ENCODE assay signal across 25 cellular contexts in the genomic region with DNA sequence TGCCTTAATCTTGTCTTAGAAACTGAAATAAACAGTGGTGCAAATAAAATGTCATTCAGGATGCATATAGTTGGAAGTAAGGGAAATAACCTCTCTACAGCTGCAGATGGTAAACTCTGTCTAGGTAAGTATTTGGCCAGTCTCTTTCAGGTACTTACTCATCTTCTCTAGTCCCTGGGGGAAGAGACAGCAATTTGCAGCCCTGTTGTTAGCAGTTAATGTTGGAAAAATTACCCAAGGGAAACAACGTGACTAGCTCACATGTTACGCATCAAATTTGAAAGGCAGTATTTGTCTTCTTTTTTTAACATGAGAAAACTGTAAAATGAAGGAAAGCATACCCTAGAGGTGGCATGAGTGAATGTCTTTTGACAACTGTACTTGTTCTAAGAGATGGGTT. TPM values are rescaled to one million over a fixed set of nuclear protein-coding genes. Genes with fewer than 3 reads are reported as not detected.
A peak's percentile ranks its signal among the peaks of the same experiment; 100 is the strongest.
DNase-seq lines count a peak whose midpoint lies in the region; ATAC-seq, FAIRE-seq and TF ChIP-seq lines count a peak whose summit lies in the region.
"Had no signal": no experiment of that assay in that cellular context is flagged by ENCODE, and none has a peak within 500 bp of the region (broad histone marks: within the 10 kb centered on the region; RNA-seq: fewer than 3 reads in every experiment).

No MANE protein-coding gene starts in this region.

- TF ChIP-seq EP300 in K562 (IDR thresholded peaks at IDR 0.05; ENCODE audit: low read length) (no peak), neural cell (conservative IDR thresholded peaks at IDR 0.05; ENCODE audit: poor library complexity, severe bottlenecking) (peak; percentile 66)

- H3K9ac ChIP-seq in K562 (ENCODE audit: insufficient read depth in 1 of 2, low read depth in 2 of 2, low read length in 2 of 2), result no peak overlapping the region
- no peak overlapping the region for H3K9ac ChIP-seq in neural cell (ENCODE audit: low read length)

- no peaks in the 10 kb centered on the region for H3K9me1 ChIP-seq in K562 (ENCODE audit: control insufficient read depth, insufficient read depth, low read length)

- H3K27me3 ChIP-seq in K562 (ENCODE audit: control insufficient read depth in 2 of 2, insufficient read depth in 2 of 2, low read length in 2 of 2), result no peaks in the 10 kb centered on the region
- no peaks in the 10 kb centered on the region for H3K27me3 ChIP-seq in neural cell (ENCODE audit: insufficient read depth, low read depth, low read length)
- H3K27me3 ChIP-seq: hepatocyte, MG63, upper lobe of left lung had no signal

- H3K36me3 ChIP-seq in K562 (ENCODE audit: control insufficient read depth, insufficient read depth, low read length) (peaks cover 11% of the 10 kb centered on the region; the same call in 2 of the 3 replicates), neural cell (ENCODE audit: insufficient read depth, low read length) (peaks cover 3% of the 10 kb centered on the region)

- H3K79me2 ChIP-seq in K562 (ENCODE audit: control insufficient read depth, insufficient read depth, low read length), result peaks cover 13% of the 10 kb centered on the region
- H3K79me2 ChIP-seq in neural cell (replicated peaks; ENCODE audit: insufficient read depth, low read length), result peaks cover 4% of the 10 kb centered on the region

- CTCF ChIA-PET in K562 (lab: Yijun Ruan, JAX; ENCODE audit: low intra/inter-chr PET ratio), result no interaction called here

- intact Hi-C loops in K562 (cut with micrococcal nuclease), result no loop called here

- no peak overlapping the region for H3K27ac ChIP-seq in K562 (ENCODE audit: extremely low read depth, low read depth, low read length)
- H3K27ac ChIP-seq in neural cell (ENCODE audit: low read length), result peak overlapping the region; percentile 21
- H3K27ac ChIP-seq: 22Rv1, hepatocyte, HL-60, upper lobe of left lung had no signal

- H4K20me1 ChIP-seq in K562 (replicated peaks; ENCODE audit: control insufficient read depth, insufficient read depth, low read length) (no peaks in the 10 kb centered on the region), neural cell (ENCODE audit: insufficient read depth) (no peaks in the 10 kb centered on the region)

- in situ Hi-C loops in K562 (cut with MboI), result no loop called here

- POLR2A ChIA-PET in K562 (lab: Yijun Ruan, JAX), result no interaction called here

- H3K4me3 ChIP-seq in K562 (no peak overlapping the region), neural cell (ENCODE audit: low read length) (peak overlapping the region; percentile 29)
- H3K4me3 ChIP-seq: hepatocyte, MG63, upper lobe of left lung had no signal

- no peaks in the 10 kb centered on the region for H3K9me2 ChIP-seq in neural cell (ENCODE audit: insufficient read depth, low read length)

- H3K4me2 ChIP-seq in K562 (ENCODE audit: insufficient read depth, low read length), result no peak overlapping the region
- H3K4me2 ChIP-seq in neural cell (ENCODE audit: low read length), result peak overlapping the region; percentile 47
- H3K4me2 ChIP-seq: hepatocyte had no signal

- 9% methylated on average over 2 of the region's 2 CpGs for WGBS in K562 (ENCODE audit: insufficient coverage, low coverage, missing lambda C conversion rate)

- peaks cover 5 to 6% of the 10 kb centered on the region in 2 experiments; a peak in 3 of 5 replicates for H3K4me1 ChIP-seq in K562 (replicated peaks in 1 of 2; ENCODE audit: control insufficient read depth in 2 of 2, insufficient read depth in 2 of 2, low read length in 2 of 2)

- DNase-seq in DMS153 treated with DMSO at 0.1 percent for 48 hours (lab: John Stamatoyannopoulos, UW; ENCODE audit: unreplicated experiment) (peak; percentile 32), DMS153 (lab: John Stamatoyannopoulos, UW) (no peak), NAMALWA (ENCODE audit: low spot score) (peak; percentile 26), K562 (ENCODE audit: extremely low read depth in 1 of 4, low spot score in 3 of 4) (no peak), HTR-8/SVneo (ENCODE audit: insufficient read length, low spot score) (no peak)
- DNase-seq in activated CD4-positive, alpha-beta T cell treated with anti-CD3 and anti-CD28 coated beads, Interleukin-2, amount 50 U/mL, for 48 hours, result no peak
- DNase-seq: activated CD4-positive, alpha-beta T cell treated with anti-CD3 and anti-CD28 coated beads, Interleukin-2, amount 10 ng/mL, durations not matched to agents 24 days and 14 days; Caco-2; MG63; NCI-H1694 treated with DMSO at 0.1 percent for 48 hours; NCI-H446 treated with DMSO at 0.1 percent for 48 hours; occipital lobe; retina; T-cell; upper lobe of left lung had no signal

- H2AFZ ChIP-seq in K562 (ENCODE audit: low read depth, low read length) (peak overlapping the region; percentile 43; the same call in 1 of the 2 replicates), neural cell (ENCODE audit: low read depth, low read length) (no peak overlapping the region)
- H2AFZ ChIP-seq: hepatocyte had no signal

- H3K9me3 ChIP-seq in K562 (replicated peaks; ENCODE audit: control insufficient read depth, insufficient read depth, low read depth, low read length) (no peaks in the 10 kb centered on the region), neural cell (ENCODE audit: low read length) (no peaks in the 10 kb centered on the region)
- H3K9me3 ChIP-seq: Caco-2, MG63, upper lobe of left lung had no signal

- TF ChIP-seq RAD21 in K562 (CRISPR knock-in tag; conservative IDR thresholded peaks at IDR 0.05 in 1 of 2, IDR thresholded peaks at IDR 0.05 in 1 of 2) (no peak), neural cell (conservative IDR thresholded peaks at IDR 0.05) (no peak)

- BruUV-seq in K562 (replicated peaks; lab: Mats Ljungman, UMichigan), result no TSS peak

- no peak for TF ChIP-seq POLR2A in K562 (conservative IDR thresholded peaks at IDR 0.05)

- H3F3A ChIP-seq in neural cell (ENCODE audit: insufficient read depth, low read length, poor library complexity, severe bottlenecking), result no peaks in the 10 kb centered on the region

- TF ChIP-seq CTCF in K562 (IDR thresholded peaks at IDR 0.05 in 2 of 3, conservative IDR thresholded peaks at IDR 0.05 in 1 of 3; ENCODE audit: insufficient read depth in 2 of 3, low read depth in 1 of 3, low read length in 3 of 3) (no peak), neural cell (IDR thresholded peaks at IDR 0.05; ENCODE audit: poor library complexity, severe bottlenecking) (peak; percentile 47)

- FAIRE-seq in K562 (lab: Jason Lieb, UNC) (peak; percentile 6), HTR-8/SVneo (lab: Jason Lieb, UNC) (no peak)
- FAIRE-seq: colon, endometrium, GM18507 had no signal

- ATAC-seq in K562 (no peak), GM19324 (IDR thresholded peaks at IDR 0.05; ENCODE audit: low FRiP score, unreplicated experiment) (no peak)
- ATAC-seq: Right ventricle myocardium inferior, T-cell had no signal

RNA-seq across cellular contexts. Expression of a gene that starts 3.2 kb away (rescaled TPM):
- total RNA-seq in K562 (2011; cell fraction: chromatin; rRNA removed; ENCODE audit: low replicate concordance), result 34.7 and 59.2 TPM in 2 replicates
- total RNA-seq in K562 (2011; cell fraction: nucleolus; rRNA removed), result 25.5 and 27.2 TPM in 2 replicates
- 39.0 and 46.1 TPM in 2 replicates for total RNA-seq in K562 (2011; cell fraction: nucleoplasm; rRNA removed)
- total RNA-seq in K562 (2014; rRNA removed), result 9.8 and 11.5 TPM in 2 replicates
- total RNA-seq in K562 (2014; rRNA removed; fragmentation: Illumina TruSeq; extraction: Trizol), result 14.5 and 15.8 TPM in 2 replicates
- 16.0 and 17.1 TPM in 2 replicates for total RNA-seq in K562 (2015; rRNA removed; fragmentation: Illumina TruSeq; extraction: Trizol)
- 15.3 and 19.8 TPM in 2 replicates for total RNA-seq in K562 (2021)
- polyA plus RNA-seq in K562 (2011; rRNA removed), result 14.3 and 17.1 TPM in 2 replicates
- 6.6 and 10.8 TPM in 2 replicates for polyA plus RNA-seq in K562 (2011; cell fraction: cytosol; rRNA removed)
- 11.5 and 11.6 TPM in 2 replicates for polyA plus RNA-seq in K562 (2011; cell fraction: nucleus; rRNA removed)
- polyA plus RNA-seq in K562 (2012), result 12.0 and 13.5 TPM in 2 replicates
- 16.5 and 20.8 TPM in 2 replicates for polyA plus RNA-seq in K562 (2014; fragmentation: Illumina TruSeq; extraction: Trizol)
- 10 to 100 TPM; 25.2 to 27.0 TPM for polyA plus RNA-seq in K562 (2014; fragmentation: Nextera tagmentation; extraction: Ambion mirVana)
- polyA plus RNA-seq in K562 (2014; rRNA removed), result 14.7 and 15.9 TPM in 2 replicates
- 31.4 and 32.2 TPM in 2 replicates for polyA minus RNA-seq in K562 (2011; rRNA and poly(A)+ RNA removed)
- polyA minus RNA-seq in K562 (2011; cell fraction: cytosol; rRNA and poly(A)+ RNA removed), result 10.0 and 12.7 TPM in 2 replicates
- polyA minus RNA-seq in K562 (2011; cell fraction: nucleus; rRNA and poly(A)+ RNA removed), result 18.6 and 20.5 TPM in 2 replicates
- 17.4 and 30.4 TPM in 2 replicates for polyA plus RNA-seq in neural cell
- polyA minus RNA-seq in neural cell, result 35.8 and 37.5 TPM in 2 replicates

RNA-seq across cellular contexts. Expression of a gene that starts 34.3 kb away (rescaled TPM):
- 0.04 TPM in 1 of 2 replicates, not detected in the other for total RNA-seq in K562 (2011; cell fraction: chromatin; rRNA removed; ENCODE audit: low replicate concordance)
- not detected in 2 replicates for total RNA-seq in K562 (2011; cell fraction: nucleolus; rRNA removed)
- not detected in 2 replicates for total RNA-seq in K562 (2011; cell fraction: nucleoplasm; rRNA removed)
- total RNA-seq in K562 (2014; rRNA removed) (not detected in 2 replicates), K562 (2014; rRNA removed; fragmentation: Illumina TruSeq; extraction: Trizol) (not detected in 2 replicates), K562 (2015; rRNA removed; fragmentation: Illumina TruSeq; extraction: Trizol) (not detected in 2 replicates), K562 (2021) (0.02 TPM in 1 of 2 replicates, not detected in the other)
- polyA plus RNA-seq in K562 (2011; rRNA removed) (0.01 TPM in 1 of 2 replicates, not detected in the other), K562 (2014; fragmentation: Illumina TruSeq; extraction: Trizol) (0.01 TPM in 1 of 2 replicates, not detected in the other), K562 (2014; fragmentation: Nextera tagmentation; extraction: Ambion mirVana) (not detected), K562 (2014; rRNA removed) (0.04 TPM in 1 of 2 replicates, not detected in the other), neural cell (0.28 and 2.0 TPM in 2 replicates)
- polyA plus RNA-seq in K562 (2011; cell fraction: cytosol; rRNA removed), result not detected in 2 replicates
- 0.01 and 0.03 TPM in 2 replicates for polyA plus RNA-seq in K562 (2011; cell fraction: nucleus; rRNA removed)
- 0.03 TPM in 1 of 2 replicates, not detected in the other for polyA plus RNA-seq in K562 (2012)
- polyA minus RNA-seq in K562 (2011; rRNA and poly(A)+ RNA removed), result not detected in 2 replicates
- not detected in 2 replicates for polyA minus RNA-seq in K562 (2011; cell fraction: cytosol; rRNA and poly(A)+ RNA removed)
- polyA minus RNA-seq in K562 (2011; cell fraction: nucleus; rRNA and poly(A)+ RNA removed), result under 0.01 TPM in 1 of 2 replicates, not detected in the other
- polyA minus RNA-seq in neural cell, result 0.69 and 1.5 TPM in 2 replicates

RNA-seq across cellular contexts. Expression of a gene that starts 46.3 kb away (rescaled TPM):
- total RNA-seq in K562 (2011; cell fraction: chromatin; rRNA removed; ENCODE audit: low replicate concordance), result not detected in 2 replicates
- not detected in 2 replicates for total RNA-seq in K562 (2011; cell fraction: nucleolus; rRNA removed)
- total RNA-seq in K562 (2011; cell fraction: nucleoplasm; rRNA removed), result not detected in 2 replicates
- total RNA-seq in K562 (2014; rRNA removed) (not detected in 2 replicates), K562 (2014; rRNA removed; fragmentation: Illumina TruSeq; extraction: Trizol) (not detected in 2 replicates), K562 (2015; rRNA removed; fragmentation: Illumina TruSeq; extraction: Trizol) (0.19 TPM in 1 of 2 replicates, not detected in the other), K562 (2021) (not detected in 2 replicates)
- polyA plus RNA-seq in K562 (2011; rRNA removed) (not detected in 2 replicates), K562 (2014; fragmentation: Illumina TruSeq; extraction: Trizol) (not detected in 2 replicates), K562 (2014; fragmentation: Nextera tagmentation; extraction: Ambion mirVana) (under 1 TPM; 0.04 to 0.06 TPM), K562 (2014; rRNA removed) (0.24 TPM in 1 of 2 replicates, not detected in the other), neural cell (not detected in 2 replicates)
- polyA plus RNA-seq in K562 (2011; cell fraction: cytosol; rRNA removed), result not detected in 2 replicates
- not detected in 2 replicates for polyA plus RNA-seq in K562 (2011; cell fraction: nucleus; rRNA removed)
- 0.12 and 0.91 TPM in 2 replicates for polyA plus RNA-seq in K562 (2012)
- polyA minus RNA-seq in K562 (2011; rRNA and poly(A)+ RNA removed), result not detected in 2 replicates
- polyA minus RNA-seq in K562 (2011; cell fraction: cytosol; rRNA and poly(A)+ RNA removed), result not detected in 2 replicates
- not detected in 2 replicates for polyA minus RNA-seq in K562 (2011; cell fraction: nucleus; rRNA and poly(A)+ RNA removed)
- polyA minus RNA-seq in neural cell, result not detected in 2 replicates
- total RNA-seq: activated CD4-positive, alpha-beta T cell treated with anti-CD3 and anti-CD28 coated beads, Interleukin-2, amount 10 ng/mL, durations not matched to agents 24 days and 14 days; Caco-2; hepatocyte; liver; occipital lobe; Right ventricle myocardium inferior; upper lobe of left lung had no signal
- polyA plus RNA-seq: hepatocyte, liver had no signal

RNA-seq across cellular contexts. Expression of a gene that starts 52.7 kb away (rescaled TPM):
- total RNA-seq in K562 (2011; cell fraction: chromatin; rRNA removed; ENCODE audit: low replicate concordance), result not detected in 2 replicates
- total RNA-seq in K562 (2011; cell fraction: nucleolus; rRNA removed), result not detected in 2 replicates
- total RNA-seq in K562 (2011; cell fraction: nucleoplasm; rRNA removed), result not detected in 2 replicates
- not detected in 2 replicates for total RNA-seq in K562 (2014; rRNA removed)
- total RNA-seq in K562 (2014; rRNA removed; fragmentation: Illumina TruSeq; extraction: Trizol), result not detected in 2 replicates
- not detected in 2 replicates for total RNA-seq in K562 (2015; rRNA removed; fragmentation: Illumina TruSeq; extraction: Trizol)
- not detected in 2 replicates for total RNA-seq in K562 (2021)
- not detected in 2 replicates for polyA plus RNA-seq in K562 (2011; rRNA removed)
- polyA plus RNA-seq in K562 (2011; cell fraction: cytosol; rRNA removed), result not detected in 2 replicates
- not detected in 2 replicates for polyA plus RNA-seq in K562 (2011; cell fraction: nucleus; rRNA removed)
- not detected in 2 replicates for polyA plus RNA-seq in K562 (2012)
- polyA plus RNA-seq in K562 (2014; fragmentation: Illumina TruSeq; extraction: Trizol), result not detected in 2 replicates
- not detected for polyA plus RNA-seq in K562 (2014; fragmentation: Nextera tagmentation; extraction: Ambion mirVana)
- polyA plus RNA-seq in K562 (2014; rRNA removed), result not detected in 2 replicates
- not detected in 2 replicates for polyA minus RNA-seq in K562 (2011; rRNA and poly(A)+ RNA removed)
- polyA minus RNA-seq in K562 (2011; cell fraction: cytosol; rRNA and poly(A)+ RNA removed), result not detected in 2 replicates
- polyA minus RNA-seq in K562 (2011; cell fraction: nucleus; rRNA and poly(A)+ RNA removed), result not detected in 2 replicates
- polyA plus RNA-seq in neural cell, result not detected in 2 replicates
- not detected in 2 replicates for polyA minus RNA-seq in neural cell
- total RNA-seq: Caco-2, liver, Right ventricle myocardium inferior had no signal
- polyA plus RNA-seq: hepatocyte, liver had no signal

Comparison
In these comparisons a context has a peak if more than half of its experiments do, and no peak if none do; other contexts are left out.
1. DNase-seq: peak in DMS153 treated with DMSO at 0.1 percent for 48 hours (single experiment) and NAMALWA (single experiment); none in DMS153 (single experiment), K562 (0 of 4), activated CD4-positive, alpha-beta T cell treated with anti-CD3 and anti-CD28 coated beads, Interleukin-2, amount 50 U/mL, for 48 hours (0 of 2) and HTR-8/SVneo (single experiment).